ENCODE assay signal across 9 cellular contexts in genomic region chr11:119335091-119335654, GRCh38. TPM values are rescaled to one million over a fixed set of nuclear protein-coding genes. Genes with fewer than 3 reads are reported as not detected.
DNase-seq lines count a peak whose midpoint lies in the region; ATAC-seq, FAIRE-seq and TF ChIP-seq lines count a peak whose summit lies in the region.
"Had no signal": no experiment of that assay in that cellular context is flagged by ENCODE, and none has a peak within 500 bp of the region (broad histone marks: within the 10 kb centered on the region; RNA-seq: fewer than 3 reads in every experiment).

No MANE protein-coding gene starts in this region.

- no peak for FAIRE-seq in endothelial cell of umbilical vein (lab: Jason Lieb, UNC)

- no peak for DNase-seq in CD4-positive, CD25-positive, alpha-beta regulatory T cell
- DNase-seq in NT2/D1 (ENCODE audit: low read depth, low spot score) (no peak), endothelial cell of umbilical vein (ENCODE audit: low read depth, low spot score) (no peak), caudate nucleus (lab: John Stamatoyannopoulos, UW) (no peak), NCI-H526 (lab: John Stamatoyannopoulos, UW) (no peak)

- H3K36me3 Mint-ChIP-seq in CD4-positive, CD25-positive, alpha-beta regulatory T cell: peaks cover 11% of the 10 kb centered on the region

- POLR2A ChIA-PET in endothelial cell of umbilical vein (lab: Charles Lee): no interaction called here

- H3K4me2 ChIP-seq in endothelial cell of umbilical vein (ENCODE audit: insufficient read depth, low read length): peak overlapping the region; percentile 58

- H3K36me3 ChIP-seq in CD4-positive, CD25-positive, alpha-beta regulatory T cell (ENCODE audit: control insufficient read depth, insufficient read depth, low read length): no peaks in the 10 kb centered on the region
- H3K36me3 ChIP-seq in NT2/D1 (ENCODE audit: insufficient read depth, insufficient read length, low read length) (peaks cover 20% of the 10 kb centered on the region), endothelial cell of umbilical vein (ENCODE audit: control insufficient read depth in 2 of 2, extremely low read depth in 1 of 2, insufficient read depth in 2 of 2, low read length in 2 of 2) (peaks cover 0 to 2% of the 10 kb centered on the region in 2 experiments), neuron (ENCODE audit: insufficient read depth, low read length) (peaks cover 8% of the 10 kb centered on the region)

- peaks cover 33% of the 10 kb centered on the region for H3K4me1 ChIP-seq in CD4-positive, CD25-positive, alpha-beta regulatory T cell (ENCODE audit: control insufficient read depth, insufficient read depth, low read length, poor library complexity, severe bottlenecking)
- H3K4me1 ChIP-seq in NT2/D1 (ENCODE audit: insufficient read depth, insufficient read length) (peaks cover 25% of the 10 kb centered on the region), endothelial cell of umbilical vein (ENCODE audit: control insufficient read depth, extremely low read depth, insufficient read depth, low read length) (peaks cover 35% of the 10 kb centered on the region), neuron (ENCODE audit: insufficient read depth, low read length) (peaks cover 33% of the 10 kb centered on the region)

- H3K4me3 Mint-ChIP-seq in CD4-positive, CD25-positive, alpha-beta regulatory T cell: peak overlapping the region; percentile 94 to 98 (median 97)

- ATAC-seq in CD4-positive, CD25-positive, alpha-beta regulatory T cell (ENCODE audit: low read depth in 2 of 2): no peak
- no peak for ATAC-seq in GM21447 (IDR thresholded peaks at IDR 0.05; ENCODE audit: unreplicated experiment)
- ATAC-seq in HG02973 (IDR thresholded peaks at IDR 0.05; ENCODE audit: unreplicated experiment): no peak

- H3K27me3 Mint-ChIP-seq in CD4-positive, CD25-positive, alpha-beta regulatory T cell: peaks cover 36% of the 10 kb centered on the region

- H3K27ac ChIP-seq in CD4-positive, CD25-positive, alpha-beta regulatory T cell (ENCODE audit: insufficient read depth, low read length, poor library complexity, severe bottlenecking): peak overlapping the region; percentile 81
- H3K27ac ChIP-seq in endothelial cell of umbilical vein (ENCODE audit: insufficient read depth, low read depth, low read length) (peak overlapping the region; percentile 34), caudate nucleus (ENCODE audit: low read depth, low read length) (no peak overlapping the region)

- peak overlapping the region; percentile 84 for H3K4me3 ChIP-seq in CD4-positive, CD25-positive, alpha-beta regulatory T cell (ENCODE audit: low read depth, low read length)
- peak overlapping the region; percentile 93 for H3K4me3 ChIP-seq in NT2/D1 (ENCODE audit: insufficient read length, low read depth)
- peak overlapping the region; percentile 54 to 78 (median 77) for H3K4me3 ChIP-seq in endothelial cell of umbilical vein (replicated peaks in 1 of 3; ENCODE audit: insufficient read depth in 1 of 3, low read depth in 1 of 3, low read length in 3 of 3)
- H3K4me3 ChIP-seq in neuron (ENCODE audit: low read length): peak overlapping the region; percentile 87

- H3K9me3 ChIP-seq in CD4-positive, CD25-positive, alpha-beta regulatory T cell (ENCODE audit: control insufficient read depth in 2 of 2, low read length in 2 of 2): no peaks in the 10 kb centered on the region
- H3K9me3 ChIP-seq in NT2/D1 (ENCODE audit: insufficient read depth, low read length): no peaks in the 10 kb centered on the region
- H3K9me3 ChIP-seq in endothelial cell of umbilical vein (replicated peaks; ENCODE audit: control insufficient read depth, insufficient read depth, low read length): no peaks in the 10 kb centered on the region
- no peaks in the 10 kb centered on the region for H3K9me3 ChIP-seq in neuron (ENCODE audit: low read length)

- no peak for TF ChIP-seq POLR2A in endothelial cell of umbilical vein (IDR thresholded peaks at IDR 0.05; ENCODE audit: low read depth, low read length)

- no peaks in the 10 kb centered on the region for H3K27me3 ChIP-seq in CD4-positive, CD25-positive, alpha-beta regulatory T cell (ENCODE audit: control insufficient read depth, insufficient read depth, low read length)
- H3K27me3 ChIP-seq in NT2/D1 (ENCODE audit: insufficient read depth, insufficient read length) (peaks cover 2% of the 10 kb centered on the region), endothelial cell of umbilical vein (ENCODE audit: control insufficient read depth in 2 of 2, insufficient read depth in 2 of 2, low read length in 2 of 2) (peaks cover 0 to under 1% of the 10 kb centered on the region in 2 experiments), neuron (ENCODE audit: insufficient read depth, low read length) (peaks cover 6% of the 10 kb centered on the region)

- no peaks in the 10 kb centered on the region for H4K20me1 ChIP-seq in endothelial cell of umbilical vein (replicated peaks; ENCODE audit: control insufficient read depth, extremely low read depth, insufficient read depth, low read length)

- H3K9ac ChIP-seq in NT2/D1 (ENCODE audit: insufficient read length, low read depth): peak overlapping the region; percentile 97
- peak overlapping the region; percentile 75 for H3K9ac ChIP-seq in endothelial cell of umbilical vein (replicated peaks; ENCODE audit: extremely low read depth, insufficient read depth, low read length)

- CTCF ChIA-PET in endothelial cell of umbilical vein (lab: Charles Lee): interaction anchor here (2.3 kb wide), 1 partner anchor 12 kb away, joined by 17 read pairs; no protein-coding TSS in a partner anchor

- peaks cover 23% of the 10 kb centered on the region for H3K79me2 ChIP-seq in endothelial cell of umbilical vein (ENCODE audit: control insufficient read depth, insufficient read depth, low read length)

- dilution Hi-C loops in endothelial cell of umbilical vein (cut with MboI; ENCODE audit: extremely low pct_ligation_motif_present, low sequenced_read_pairs): no loop called here

- TF ChIP-seq CTCF in endothelial cell of umbilical vein (IDR thresholded peaks at IDR 0.05; ENCODE audit: extremely low read depth in 1 of 2, insufficient read depth in 1 of 2, low read depth in 1 of 2, low read length in 2 of 2): no peak

- H2AFZ ChIP-seq in endothelial cell of umbilical vein (ENCODE audit: low read depth, low read length): no peak overlapping the region
- no peak overlapping the region for H2AFZ ChIP-seq in neuron (ENCODE audit: low read depth, low read length)

- H3K9me3 Mint-ChIP-seq in CD4-positive, CD25-positive, alpha-beta regulatory T cell: peaks cover 0 to 5% (median 0%) of the 10 kb centered on the region in 7 donors

- BruUV-seq in endothelial cell of umbilical vein (replicated peaks; lab: Mats Ljungman, UMichigan): no TSS peak

- H3K4me1 Mint-ChIP-seq in CD4-positive, CD25-positive, alpha-beta regulatory T cell: peaks cover 12 to 58% (median 29%) of the 10 kb centered on the region in 4 donors

- peak overlapping the region; percentile 87 to 99 (median 97) for H3K27ac Mint-ChIP-seq in CD4-positive, CD25-positive, alpha-beta regulatory T cell

- H3K9me1 ChIP-seq in endothelial cell of umbilical vein (replicated peaks; ENCODE audit: control insufficient read depth, extremely low read depth, insufficient read depth, low read length): no peaks in the 10 kb centered on the region

- intact Hi-C loops in endothelial cell of umbilical vein (cut with micrococcal nuclease): no loop called here

RNA-seq across cellular contexts. Expression of gene RNF26, which starts 0.8 kb away (rescaled TPM):
- 21.0 TPM for total RNA-seq in CD4-positive, CD25-positive, alpha-beta regulatory T cell
- 10 to 100 TPM; 27.5 to 38.3 (median 37.4) TPM for polyA plus RNA-seq in CD4-positive, CD25-positive, alpha-beta regulatory T cell
- total RNA-seq in endothelial cell of umbilical vein: 37.9 and 40.1 TPM in 2 replicates
- 41.6 and 43.8 TPM in 2 replicates for polyA plus RNA-seq in endothelial cell of umbilical vein
- polyA plus RNA-seq in endothelial cell of umbilical vein (2011; cell fraction: cytosol; rRNA removed): 35.5 and 38.1 TPM in 2 replicates
- 15.7 and 17.7 TPM in 2 replicates for polyA plus RNA-seq in endothelial cell of umbilical vein (2011; cell fraction: nucleus; rRNA removed)
- 29.3 and 37.9 TPM in 2 replicates for polyA plus RNA-seq in endothelial cell of umbilical vein (2012)
- 44.3 and 46.7 TPM in 2 replicates for polyA minus RNA-seq in endothelial cell of umbilical vein
- polyA minus RNA-seq in endothelial cell of umbilical vein (2011; cell fraction: cytosol; rRNA and poly(A)+ RNA removed): 31.6 TPM
- 16.9 and 20.4 TPM in 2 replicates for polyA minus RNA-seq in endothelial cell of umbilical vein (2011; cell fraction: nucleus; rRNA and poly(A)+ RNA removed)

RNA-seq across cellular contexts. Expression of gene C1QTNF5, which starts 5.5 kb away (rescaled TPM):
- not detected for total RNA-seq in CD4-positive, CD25-positive, alpha-beta regulatory T cell
- polyA plus RNA-seq in CD4-positive, CD25-positive, alpha-beta regulatory T cell: not detected
- total RNA-seq in endothelial cell of umbilical vein: 126 and 130 TPM in 2 replicates
- polyA plus RNA-seq in endothelial cell of umbilical vein: 201 and 228 TPM in 2 replicates
- polyA plus RNA-seq in endothelial cell of umbilical vein (2011; cell fraction: cytosol; rRNA removed): 125 and 160 TPM in 2 replicates
- 72.0 and 76.7 TPM in 2 replicates for polyA plus RNA-seq in endothelial cell of umbilical vein (2011; cell fraction: nucleus; rRNA removed)
- 98.8 and 155 TPM in 2 replicates for polyA plus RNA-seq in endothelial cell of umbilical vein (2012)
- polyA minus RNA-seq in endothelial cell of umbilical vein: 59.9 and 63.7 TPM in 2 replicates
- polyA minus RNA-seq in endothelial cell of umbilical vein (2011; cell fraction: cytosol; rRNA and poly(A)+ RNA removed): not detected
- polyA minus RNA-seq in endothelial cell of umbilical vein (2011; cell fraction: nucleus; rRNA and poly(A)+ RNA removed): 11.6 and 24.3 TPM in 2 replicates
- total RNA-seq: SK-MEL-5 had no signal

RNA-seq across cellular contexts. Expression of gene MFRP, which starts 11.3 kb away (rescaled TPM):
- not detected for total RNA-seq in CD4-positive, CD25-positive, alpha-beta regulatory T cell
- polyA plus RNA-seq in CD4-positive, CD25-positive, alpha-beta regulatory T cell: not detected
- not detected in 2 replicates for total RNA-seq in endothelial cell of umbilical vein
- 0.03 and 0.08 TPM in 2 replicates for polyA plus RNA-seq in endothelial cell of umbilical vein
- polyA plus RNA-seq in endothelial cell of umbilical vein (2011; cell fraction: cytosol; rRNA removed): 0.03 and 0.09 TPM in 2 replicates
- polyA plus RNA-seq in endothelial cell of umbilical vein (2011; cell fraction: nucleus; rRNA removed): 0.04 TPM in 2 replicates
- not detected in 2 replicates for polyA plus RNA-seq in endothelial cell of umbilical vein (2012)
- 0.11 TPM in 1 of 2 replicates, not detected in the other for polyA minus RNA-seq in endothelial cell of umbilical vein
- polyA minus RNA-seq in endothelial cell of umbilical vein (2011; cell fraction: cytosol; rRNA and poly(A)+ RNA removed): not detected
- not detected in 2 replicates for polyA minus RNA-seq in endothelial cell of umbilical vein (2011; cell fraction: nucleus; rRNA and poly(A)+ RNA removed)
- total RNA-seq: SK-MEL-5 had no signal

RNA-seq across cellular contexts. Expression of gene MCAM, which starts 18.2 kb away (rescaled TPM):
- total RNA-seq in CD4-positive, CD25-positive, alpha-beta regulatory T cell: 10.1 TPM
- polyA plus RNA-seq in CD4-positive, CD25-positive, alpha-beta regulatory T cell: 1 to 10 TPM in 3 of 4 donors, under 1 TPM in 1; 0.37 to 1.6 (median 1.5) TPM
- total RNA-seq in endothelial cell of umbilical vein: 1,012 and 1,027 TPM in 2 replicates
- 2,543 and 3,419 TPM in 2 replicates for polyA plus RNA-seq in endothelial cell of umbilical vein
- 1,288 and 1,700 TPM in 2 replicates for polyA plus RNA-seq in endothelial cell of umbilical vein (2011; cell fraction: cytosol; rRNA removed)
- polyA plus RNA-seq in endothelial cell of umbilical vein (2011; cell fraction: nucleus; rRNA removed): 682 and 1,132 TPM in 2 replicates
- 548 and 754 TPM in 2 replicates for polyA plus RNA-seq in endothelial cell of umbilical vein (2012)
- polyA minus RNA-seq in endothelial cell of umbilical vein: 817 and 903 TPM in 2 replicates
- 69.6 TPM for polyA minus RNA-seq in endothelial cell of umbilical vein (2011; cell fraction: cytosol; rRNA and poly(A)+ RNA removed)
- polyA minus RNA-seq in endothelial cell of umbilical vein (2011; cell fraction: nucleus; rRNA and poly(A)+ RNA removed): 242 and 367 TPM in 2 replicates

RNA-seq across cellular contexts. Expression of gene USP2, which starts 46.3 kb away (rescaled TPM):
- total RNA-seq in CD4-positive, CD25-positive, alpha-beta regulatory T cell: 1.6 TPM
- polyA plus RNA-seq in CD4-positive, CD25-positive, alpha-beta regulatory T cell: under 1 TPM in 1 of 4 donors, not detected in 3; 0.22 TPM
- 1.1 and 1.2 TPM in 2 replicates for total RNA-seq in endothelial cell of umbilical vein
- polyA plus RNA-seq in endothelial cell of umbilical vein: 0.21 and 0.22 TPM in 2 replicates
- 0.27 and 0.30 TPM in 2 replicates for polyA plus RNA-seq in endothelial cell of umbilical vein (2011; cell fraction: cytosol; rRNA removed)
- polyA plus RNA-seq in endothelial cell of umbilical vein (2011; cell fraction: nucleus; rRNA removed): 0.21 and 0.35 TPM in 2 replicates
- polyA plus RNA-seq in endothelial cell of umbilical vein (2012): 0.64 and 1.2 TPM in 2 replicates
- 0.45 and 0.53 TPM in 2 replicates for polyA minus RNA-seq in endothelial cell of umbilical vein
- polyA minus RNA-seq in endothelial cell of umbilical vein (2011; cell fraction: cytosol; rRNA and poly(A)+ RNA removed): 1.7 TPM
- polyA minus RNA-seq in endothelial cell of umbilical vein (2011; cell fraction: nucleus; rRNA and poly(A)+ RNA removed): 0.29 and 0.67 TPM in 2 replicates

Comparison
In these comparisons a context has a peak if more than half of its experiments do, and no peak if none do; other contexts are left out.
1. RNA of gene C1QTNF5, which starts 5.5 kb away (total RNA-seq): 126 to 130 TPM in endothelial cell of umbilical vein; not detected in CD4-positive, CD25-positive, alpha-beta regulatory T cell (single experiment); every median in the first group is over 100 times any median in the second.
2. Peak in every context shown above with its lines, with median percentiles within 50 percentile points of each other: H3K4me3 ChIP-seq.